Comparison of ENCODE assay signal across 25 cellular contexts in the genomic region with DNA sequence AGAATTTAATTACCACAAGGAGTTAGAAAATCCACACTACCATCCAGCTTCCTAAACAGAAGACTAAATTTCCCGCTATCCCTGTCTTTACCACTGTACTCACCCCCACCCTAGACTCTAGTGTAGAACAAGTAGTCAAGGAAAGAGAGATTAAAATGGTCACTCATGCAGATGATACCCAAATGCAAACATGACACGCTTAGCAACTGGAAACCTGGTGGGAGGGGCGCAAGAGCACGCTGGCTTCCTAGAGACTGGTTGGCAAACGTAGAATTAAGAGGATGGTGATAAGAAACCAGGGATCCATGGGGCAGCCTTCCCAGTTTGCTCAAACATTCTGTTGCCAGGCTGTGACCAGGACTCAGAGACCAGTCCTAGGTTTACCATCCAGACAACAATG. TPM values are rescaled to one million over a fixed set of nuclear protein-coding genes. Genes with fewer than 3 reads are reported as not detected.
DNase-seq lines count a peak whose midpoint lies in the region; ATAC-seq and TF ChIP-seq lines count a peak whose summit lies in the region.
"Had no signal": no experiment of that assay in that cellular context is flagged by ENCODE, and none has a peak within 500 bp of the region (broad histone marks: within the 10 kb centered on the region; RNA-seq: fewer than 3 reads in every experiment).

No MANE protein-coding gene starts in this region.

- H3K4me3 ChIP-seq in right atrium auricular region (no peak overlapping the region), smooth muscle cell (no peak overlapping the region)
- H3K4me3 ChIP-seq: body of pancreas, GM12878, MG63, uterus had no signal

- peaks cover 10% of the 10 kb centered on the region for H3F3A ChIP-seq in smooth muscle cell (ENCODE audit: low read depth)

- DNase-seq in Right ventricle myocardium inferior (ENCODE audit: missing footprints) (no peak), right atrium auricular region (ENCODE audit: low spot score) (no peak), NCI-H69 (lab: John Stamatoyannopoulos, UW) (peak; percentile 56), iPS-NIHi7 (ENCODE audit: extremely low spot score) (peak; percentile 16), sciatic nerve (ENCODE audit: low spot score) (no peak), NCI-H187 (lab: John Stamatoyannopoulos, UW) (no peak), smooth muscle cell (lab: John Stamatoyannopoulos, UW; ENCODE audit: unreplicated experiment) (no peak), erythroblast (lab: John Stamatoyannopoulos, UW) (no peak)
- DNase-seq: activated CD4-positive, alpha-beta T cell treated with anti-CD3 and anti-CD28 coated beads for 36 hours; activated naive CD8-positive, alpha-beta T cell treated with anti-CD3 and anti-CD28 coated beads for 36 hours; DMS153; endodermal cell; MG63; NCI-H1930; SHP77 treated with DMSO at 0.1 percent for 48 hours; substantia nigra; T-helper 1 cell; uterus had no signal

- no peak for TF ChIP-seq POLR2A in erythroblast (IDR thresholded peaks at IDR 0.05; ENCODE audit: low read length)

- no peak overlapping the region for H3K27ac ChIP-seq in right atrium auricular region
- H3K27ac ChIP-seq in smooth muscle cell (ENCODE audit: low read depth) = no peak overlapping the region
- H3K27ac ChIP-seq: HL-60, uterus had no signal

- H2AFZ ChIP-seq in smooth muscle cell (ENCODE audit: low read depth) = no peak overlapping the region

- intact Hi-C loops in Right ventricle myocardium inferior (cut with DNase I) = no loop called here
- intact Hi-C loops in sciatic nerve (cut with DNase I) = loop anchor here (5.0 kb wide), 1 partner anchor 66 kb away; no protein-coding TSS in a partner anchor

- no peak overlapping the region for H3K4me2 ChIP-seq in smooth muscle cell

- H3K4me1 ChIP-seq in right atrium auricular region (peaks cover 0 to 13% of the 10 kb centered on the region in 2 donors), smooth muscle cell (ENCODE audit: low read depth) (no peaks in the 10 kb centered on the region)
- H3K4me1 ChIP-seq: uterus had no signal

- 72% methylated on average over 5 of the region's 5 CpGs for WGBS in smooth muscle cell (ENCODE audit: low lambda C conversion rate)

- H3K9ac ChIP-seq in smooth muscle cell (ENCODE audit: low read depth) = no peak overlapping the region

- H3K79me2 ChIP-seq in smooth muscle cell (ENCODE audit: low read depth) = no peaks in the 10 kb centered on the region

- ATAC-seq in Right ventricle myocardium inferior (peak; percentile 80), sciatic nerve (no peak)
- ATAC-seq: activated CD4-positive, alpha-beta T cell treated with anti-CD3 and anti-CD28 coated beads for 36 hours; body of pancreas; GM12878 had no signal

- TF ChIP-seq CTCF in right atrium auricular region (IDR thresholded peaks at IDR 0.05) = no peak
- TF ChIP-seq CTCF in smooth muscle cell (IDR thresholded peaks at IDR 0.05; ENCODE audit: borderline replicate concordance, insufficient read depth, poor library complexity, severe bottlenecking) = no peak

- H3K9me3 ChIP-seq in right atrium auricular region = no peaks in the 10 kb centered on the region
- H3K9me3 ChIP-seq in smooth muscle cell (replicated peaks; ENCODE audit: low read depth) = no peaks in the 10 kb centered on the region
- H3K9me3 ChIP-seq: body of pancreas, MG63, uterus had no signal

- no peaks in the 10 kb centered on the region for H4K20me1 ChIP-seq in smooth muscle cell (ENCODE audit: low read depth)

- H3K27me3 ChIP-seq in right atrium auricular region = no peaks in the 10 kb centered on the region
- H3K27me3 ChIP-seq in smooth muscle cell (ENCODE audit: low read depth) = no peaks in the 10 kb centered on the region
- H3K27me3 ChIP-seq: body of pancreas, MG63, uterus had no signal

- H3K36me3 ChIP-seq in right atrium auricular region (peaks cover 30% of the 10 kb centered on the region), smooth muscle cell (ENCODE audit: low read depth) (peaks cover 11% of the 10 kb centered on the region)
- H3K36me3 ChIP-seq: uterus had no signal

RNA-seq across cellular contexts. Expression of a gene that starts 9.9 kb away (rescaled TPM):
- total RNA-seq in Right ventricle myocardium inferior (not detected), right atrium auricular region (not detected), sciatic nerve (not detected), smooth muscle cell (not detected in 2 replicates)
- not detected in 2 replicates for polyA plus RNA-seq in smooth muscle cell
- total RNA-seq: activated CD4-positive, alpha-beta T cell treated with anti-CD3 and anti-CD28 coated beads for 36 hours; activated naive CD8-positive, alpha-beta T cell treated with anti-CD3 and anti-CD28 coated beads for 36 hours; activated T-helper 1 cell treated with anti-CD3 and anti-CD28 coated beads, Interleukin-12 subunit alpha, Interleukin-12 subunit beta, Interleukin-2, Interleukin-4 antibody, amounts not matched to agents 30 ng/mL and 10 ng/mL and 1 ng/mL, durations not matched to agents 14 hours and 24 hours and 36 hours; body of pancreas; endodermal cell; glomerular endothelial cell; GM12878; lower leg skin had no signal
- polyA plus RNA-seq: CD14-positive monocyte, GM12878 had no signal

RNA-seq across cellular contexts. Expression of a gene that starts 25.2 kb away (rescaled TPM):
- total RNA-seq in Right ventricle myocardium inferior (341 TPM), right atrium auricular region (100 to 1,000 TPM; 277 to 390 TPM), sciatic nerve (283 TPM), smooth muscle cell (358 and 402 TPM in 2 replicates)
- 427 and 444 TPM in 2 replicates for polyA plus RNA-seq in smooth muscle cell

RNA-seq across cellular contexts. Expression of a gene that starts 25.6 kb away (rescaled TPM):
- total RNA-seq in Right ventricle myocardium inferior = 4.7 TPM
- total RNA-seq in right atrium auricular region = 1 to 10 TPM; 3.3 to 5.6 TPM
- total RNA-seq in sciatic nerve = 7.7 TPM
- total RNA-seq in smooth muscle cell = 2.1 and 4.9 TPM in 2 replicates
- polyA plus RNA-seq in smooth muscle cell = 2.3 and 4.6 TPM in 2 replicates

Comparison
In these comparisons a context has a peak if more than half of its experiments do, and no peak if none do; other contexts are left out.
1. DNase-seq: peak in NCI-H69 (single experiment) and iPS-NIHi7 (single experiment); none in Right ventricle myocardium inferior (single experiment), right atrium auricular region (single experiment), sciatic nerve (single experiment), NCI-H187 (0 of 2), smooth muscle cell (single experiment) and erythroblast (0 of 2).